ENCODE assay signal across 22 cellular contexts in the genomic region with DNA sequence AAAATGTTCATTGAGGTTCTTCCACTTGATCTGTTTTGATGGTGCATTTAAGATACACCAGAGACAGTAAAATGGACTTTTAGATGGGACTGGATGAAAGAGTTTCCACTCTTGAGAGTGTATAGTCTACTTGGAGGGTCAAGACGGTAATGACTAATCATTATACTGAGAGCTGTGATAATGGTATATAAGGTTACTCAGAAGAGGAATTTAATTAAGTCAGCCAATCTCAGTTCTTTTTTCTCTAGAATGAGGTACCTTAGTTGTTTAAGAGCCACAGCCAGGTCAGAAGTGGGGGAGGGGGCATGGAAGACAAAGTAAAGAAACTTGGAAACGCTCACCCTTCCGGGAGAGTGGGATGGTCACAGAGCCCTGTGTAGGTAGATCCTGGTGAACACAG.
DNase-seq lines count a peak whose midpoint lies in the region; ATAC-seq and TF ChIP-seq lines count a peak whose summit lies in the region.
"Had no signal": no experiment of that assay in that cellular context is flagged by ENCODE, and none has a peak within 500 bp of the region (broad histone marks: within the 10 kb centered on the region; RNA-seq: fewer than 3 reads in every experiment).

No MANE protein-coding gene starts in this region.

- peaks cover 0 to 96% (median 35%) of the 10 kb centered on the region in 4 donors for H3K36me3 ChIP-seq in sigmoid colon

- no peak overlapping the region for H3K4me3 ChIP-seq in sigmoid colon
- H3K4me3 ChIP-seq: right lobe of liver, testis had no signal

- TF ChIP-seq POLR2A in sigmoid colon (IDR thresholded peaks at IDR 0.05): no peak

- peaks cover 28% of the 10 kb centered on the region for H3K4me1 Mint-ChIP-seq in activated CD4-positive, alpha-beta memory T cell treated with anti-CD3 and anti-CD28 coated beads, Interleukin-2, amount 10 ng/mL, durations not matched to agents 7 days and 5 days
- H3K4me1 Mint-ChIP-seq in stimulated activated effector memory CD8-positive, alpha-beta T cell treated with anti-CD3 and anti-CD28 coated beads, Interleukin-12 subunit alpha, Interleukin-12 subunit beta, amount 100 ng/mL, for 72 hours: peaks cover 25% of the 10 kb centered on the region

- H3K4me3 Mint-ChIP-seq in activated CD4-positive, alpha-beta memory T cell treated with anti-CD3 and anti-CD28 coated beads, Interleukin-2, amount 10 ng/mL, durations not matched to agents 7 days and 5 days: no peak overlapping the region
- no peak overlapping the region for H3K4me3 Mint-ChIP-seq in stimulated activated effector memory CD8-positive, alpha-beta T cell treated with anti-CD3 and anti-CD28 coated beads, Interleukin-12 subunit alpha, Interleukin-12 subunit beta, amount 100 ng/mL, for 72 hours
- H3K4me3 Mint-ChIP-seq: activated naive CD8-positive, alpha-beta T cell treated with anti-CD3 and anti-CD28 coated beads for 36 hours; naive thymus-derived CD4-positive, alpha-beta T cell had no signal

- CTCF ChIA-PET in activated CD4-positive, alpha-beta memory T cell treated with anti-CD3 and anti-CD28 coated beads, Interleukin-2, amount 10 ng/mL, durations not matched to agents 7 days and 5 days (lab: Charles Lee): interaction anchor here (1.3 kb wide), 1 partner anchor 256 kb away, joined by 4 read pairs; no protein-coding TSS in a partner anchor

- intact Hi-C loops in sigmoid colon (cut with DNase I): no loop called here

- peak overlapping the region; percentile 68 to 79 for H3K27ac Mint-ChIP-seq in activated naive CD4-positive, alpha-beta T cell treated with anti-CD3 and anti-CD28 coated beads, Interleukin-2, amount 50 U/mL, for 72 hours
- peak overlapping the region; percentile 6 for H3K27ac Mint-ChIP-seq in activated CD4-positive, alpha-beta memory T cell treated with anti-CD3 and anti-CD28 coated beads, Interleukin-2, amount 10 ng/mL, durations not matched to agents 7 days and 5 days
- peak overlapping the region; percentile 84 for H3K27ac Mint-ChIP-seq in stimulated activated effector memory CD8-positive, alpha-beta T cell treated with anti-CD3 and anti-CD28 coated beads, Interleukin-12 subunit alpha, Interleukin-12 subunit beta, amount 100 ng/mL, for 72 hours
- H3K27ac Mint-ChIP-seq: activated naive CD8-positive, alpha-beta T cell treated with anti-CD3 and anti-CD28 coated beads for 36 hours had no signal

- no peaks in the 10 kb centered on the region for H3K27me3 ChIP-seq in sigmoid colon
- H3K27me3 ChIP-seq: right lobe of liver, testis had no signal

- TF ChIP-seq EP300 in sigmoid colon (IDR thresholded peaks at IDR 0.05): no peak

- no peaks in the 10 kb centered on the region for H3K9me3 ChIP-seq in sigmoid colon
- H3K9me3 ChIP-seq: right lobe of liver, testis had no signal

- H3K27me3 Mint-ChIP-seq in activated CD4-positive, alpha-beta memory T cell treated with anti-CD3 and anti-CD28 coated beads, Interleukin-2, amount 10 ng/mL, durations not matched to agents 7 days and 5 days: no peaks in the 10 kb centered on the region
- H3K27me3 Mint-ChIP-seq: activated naive CD8-positive, alpha-beta T cell treated with anti-CD3 and anti-CD28 coated beads for 36 hours; naive thymus-derived CD4-positive, alpha-beta T cell had no signal

- TF ChIP-seq CTCF in sigmoid colon (IDR thresholded peaks at IDR 0.05): no peak

- peaks cover 0 to 3% (median 0%) of the 10 kb centered on the region in 4 donors for H3K4me1 ChIP-seq in sigmoid colon
- H3K4me1 ChIP-seq: parathyroid adenoma, right lobe of liver, testis had no signal

- 93 to 96% methylated on average over 3 of the region's 3 CpGs for WGBS in sigmoid colon, 2 donors

- peaks cover 64 to 67% of the 10 kb centered on the region in 2 donors for H3K36me3 Mint-ChIP-seq in activated naive CD4-positive, alpha-beta T cell treated with anti-CD3 and anti-CD28 coated beads, Interleukin-2, amount 50 U/mL, for 72 hours
- H3K36me3 Mint-ChIP-seq in activated CD4-positive, alpha-beta memory T cell treated with anti-CD3 and anti-CD28 coated beads, Interleukin-2, amount 10 ng/mL, durations not matched to agents 7 days and 5 days (ENCODE audit: low read depth): peaks cover 82% of the 10 kb centered on the region
- H3K36me3 Mint-ChIP-seq in stimulated activated effector memory CD8-positive, alpha-beta T cell treated with anti-CD3 and anti-CD28 coated beads, Interleukin-12 subunit alpha, Interleukin-12 subunit beta, amount 100 ng/mL, for 72 hours: peaks cover 97% of the 10 kb centered on the region

- DNase-seq in activated naive CD4-positive, alpha-beta T cell treated with anti-CD3 and anti-CD28 coated beads, Interleukin-2, amount 50 U/mL, for 72 hours (ENCODE audit: low spot score in 2 of 2): no peak
- no peak for DNase-seq in activated naive CD4-positive, alpha-beta T cell treated with anti-CD3 and anti-CD28 coated beads, Interleukin-2, amount 50 U/mL, for 16 hours
- no peak for DNase-seq in activated CD4-positive, alpha-beta memory T cell treated with anti-CD3 and anti-CD28 coated beads, Interleukin-2, amount 10 ng/mL, durations not matched to agents 7 days and 5 days
- DNase-seq in stimulated activated effector memory CD8-positive, alpha-beta T cell treated with anti-CD3 and anti-CD28 coated beads, Interleukin-12 subunit alpha, Interleukin-12 subunit beta, amount 100 ng/mL, for 72 hours (ENCODE audit: low spot score in 2 of 2): no peak
- no peak for DNase-seq in DMS 273 (lab: John Stamatoyannopoulos, UW; ENCODE audit: unreplicated experiment)
- no peak for DNase-seq in sigmoid colon
- no peak for DNase-seq in NCI-H1048 (lab: John Stamatoyannopoulos, UW)
- DNase-seq: activated CD4-positive, alpha-beta T cell treated with anti-CD3 and anti-CD28 coated beads for 4 hours; activated naive CD8-positive, alpha-beta T cell treated with anti-CD3 and anti-CD28 coated beads for 36 hours; C1 segment of cervical spinal cord; DMS53; HCEC 1CT; mesendoderm; naive thymus-derived CD4-positive, alpha-beta T cell; NCI-H524 treated with DMSO at 0.1 percent for 48 hours; OCI-M1; right lobe of liver; SHP77 treated with DMSO at 0.1 percent for 48 hours; testis had no signal

- no peak overlapping the region for H3K27ac ChIP-seq in sigmoid colon
- H3K27ac ChIP-seq: HL-60, parathyroid adenoma, right lobe of liver, testis had no signal

- H3K9me3 Mint-ChIP-seq in activated naive CD4-positive, alpha-beta T cell treated with anti-CD3 and anti-CD28 coated beads, Interleukin-2, amount 50 U/mL, for 72 hours: peaks cover 4 to 6% of the 10 kb centered on the region in 2 donors
- peaks cover 5% of the 10 kb centered on the region for H3K9me3 Mint-ChIP-seq in activated CD4-positive, alpha-beta memory T cell treated with anti-CD3 and anti-CD28 coated beads, Interleukin-2, amount 10 ng/mL, durations not matched to agents 7 days and 5 days
- peaks cover 4% of the 10 kb centered on the region for H3K9me3 Mint-ChIP-seq in stimulated activated effector memory CD8-positive, alpha-beta T cell treated with anti-CD3 and anti-CD28 coated beads, Interleukin-12 subunit alpha, Interleukin-12 subunit beta, amount 100 ng/mL, for 72 hours

- POLR2A ChIA-PET in activated CD4-positive, alpha-beta memory T cell treated with anti-CD3 and anti-CD28 coated beads, Interleukin-2, amount 10 ng/mL, durations not matched to agents 7 days and 5 days (lab: Charles Lee): no interaction called here

- ATAC-seq in activated naive CD4-positive, alpha-beta T cell treated with anti-CD3 and anti-CD28 coated beads, Interleukin-2, amount 50 U/mL, for 72 hours: no peak
- peak; percentile 58 for ATAC-seq in HG02870 (IDR thresholded peaks at IDR 0.05; ENCODE audit: unreplicated experiment)
- peak; percentile 81 for ATAC-seq in stimulated activated effector memory CD8-positive, alpha-beta T cell treated with anti-CD3 and anti-CD28 coated beads, Interleukin-12 subunit alpha, Interleukin-12 subunit beta, amount 100 ng/mL, for 72 hours
- ATAC-seq: naive thymus-derived CD4-positive, alpha-beta T cell; right lobe of liver had no signal

Comparison
In these comparisons a context has a peak if more than half of its experiments do, and no peak if none do; other contexts are left out.
1. ATAC-seq: peak in HG02870 (single experiment) and stimulated activated effector memory CD8-positive, alpha-beta T cell treated with anti-CD3 and anti-CD28 coated beads, Interleukin-12 subunit alpha, Interleukin-12 subunit beta, amount 100 ng/mL, for 72 hours (single experiment); none in activated naive CD4-positive, alpha-beta T cell treated with anti-CD3 and anti-CD28 coated beads, Interleukin-2, amount 50 U/mL, for 72 hours (0 of 2).
2. H3K27ac Mint-ChIP-seq: peak in every context shown above with its lines; median percentile 84 in stimulated activated effector memory CD8-positive, alpha-beta T cell treated with anti-CD3 and anti-CD28 coated beads, Interleukin-12 subunit alpha, Interleukin-12 subunit beta, amount 100 ng/mL, for 72 hours; 74 in activated naive CD4-positive, alpha-beta T cell treated with anti-CD3 and anti-CD28 coated beads, Interleukin-2, amount 50 U/mL, for 72 hours; 6 in activated CD4-positive, alpha-beta memory T cell treated with anti-CD3 and anti-CD28 coated beads, Interleukin-2, amount 10 ng/mL, durations not matched to agents 7 days and 5 days.